In genomic region chr22:29208502-29208862, GRCh38 we compare ENCODE assay signal across 1 cellular context.
TF ChIP-seq lines count a peak whose summit lies in the region.

No MANE protein-coding gene starts in this region.

TF ChIP-seq in SK-N-SH, 30 proteins besides CTCF, POLR2A, EP300 and RAD21 (continued from another document):
- TF ChIP-seq, protein P1, sequence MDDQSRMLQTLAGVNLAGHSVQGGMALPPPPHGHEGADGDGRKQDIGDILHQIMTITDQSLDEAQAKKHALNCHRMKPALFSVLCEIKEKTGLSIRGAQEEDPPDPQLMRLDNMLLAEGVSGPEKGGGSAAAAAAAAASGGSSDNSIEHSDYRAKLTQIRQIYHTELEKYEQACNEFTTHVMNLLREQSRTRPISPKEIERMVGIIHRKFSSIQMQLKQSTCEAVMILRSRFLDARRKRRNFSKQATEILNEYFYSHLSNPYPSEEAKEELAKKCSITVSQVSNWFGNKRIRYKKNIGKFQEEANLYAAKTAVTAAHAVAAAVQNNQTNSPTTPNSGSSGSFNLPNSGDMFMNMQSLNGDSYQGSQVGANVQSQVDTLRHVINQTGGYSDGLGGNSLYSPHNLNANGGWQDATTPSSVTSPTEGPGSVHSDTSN (IDR thresholded peaks at IDR 0.05): no peak
- TF ChIP-seq MXI1 (IDR thresholded peaks at IDR 0.05; ENCODE audit: low read depth, low read length) (no peak), REST (IDR thresholded peaks at IDR 0.05; ENCODE audit: low read depth, low read length) (no peak), FOXM1 (IDR thresholded peaks at IDR 0.05; ENCODE audit: low read depth) (no peak), USF2 (IDR thresholded peaks at IDR 0.05; ENCODE audit: borderline replicate concordance, low read depth, low read length) (no peak), TAF1 (IDR thresholded peaks at IDR 0.05; ENCODE audit: borderline replicate concordance, low read depth, low read length) (no peak), RCOR1 (IDR thresholded peaks at IDR 0.05; ENCODE audit: low read length) (no peak), JUND (IDR thresholded peaks at IDR 0.05) (no peak)
